ENCODE assay signal across 15 cellular contexts in genomic region chr3:139764936-139765335, GRCh38.
DNase-seq lines count a peak whose midpoint lies in the region; ATAC-seq and TF ChIP-seq lines count a peak whose summit lies in the region.
"Had no signal": no experiment of that assay in that cellular context is flagged by ENCODE, and none has a peak within 500 bp of the region (broad histone marks: within the 10 kb centered on the region; RNA-seq: fewer than 3 reads in every experiment).

No MANE protein-coding gene starts in this region.

- CTCF ChIA-PET in activated CD4-positive, alpha-beta memory T cell treated with anti-CD3 and anti-CD28 coated beads, Interleukin-2, amount 10 ng/mL, durations not matched to agents 7 days and 5 days (lab: Charles Lee), result no interaction called here

- no peak overlapping the region for H3K4me3 Mint-ChIP-seq in activated CD4-positive, alpha-beta memory T cell treated with anti-CD3 and anti-CD28 coated beads, Interleukin-2, amount 10 ng/mL, durations not matched to agents 7 days and 5 days
- H3K4me3 Mint-ChIP-seq in H9, result no peak overlapping the region
- no peak overlapping the region for H3K4me3 Mint-ChIP-seq in stimulated activated naive B cell treated with anti-CD40 and anti-IgM and Interleukin-4, amounts not matched to agents 10 μg/mL and 1 μg/mL and 100 μg/mL, for 72 hours
- H3K4me3 Mint-ChIP-seq: CD4-positive, CD25-positive, alpha-beta regulatory T cell; immature natural killer cell had no signal

- no peak overlapping the region for H2BK12ac ChIP-seq in H9 (ENCODE audit: insufficient read length, low read depth, low read length)

- H4K20me1 ChIP-seq in H9 (ENCODE audit: control insufficient read depth, insufficient read depth, insufficient read length), result no peaks in the 10 kb centered on the region

- no peak overlapping the region for H2BK15ac ChIP-seq in H9 (ENCODE audit: low read depth, low read length)

- H3K4me1 ChIP-seq in H9 (ENCODE audit: insufficient read depth, low read length), result no peaks in the 10 kb centered on the region

- H4K8ac ChIP-seq in H9 (replicated peaks; ENCODE audit: insufficient read length, low read depth, low read length), result no peak overlapping the region

- POLR2A ChIA-PET in activated CD4-positive, alpha-beta memory T cell treated with anti-CD3 and anti-CD28 coated beads, Interleukin-2, amount 10 ng/mL, durations not matched to agents 7 days and 5 days (lab: Charles Lee), result interaction anchor here (1.0 kb wide), 1 partner anchor 24 kb away, joined by 4 read pairs; no protein-coding TSS in a partner anchor

- no peak overlapping the region for H3K23ac ChIP-seq in H9 (ENCODE audit: insufficient read length, low read depth, low read length)

- no peaks in the 10 kb centered on the region for H3K9me3 ChIP-seq in H9 (ENCODE audit: control insufficient read depth, low read depth, low read length)

- H3K9ac ChIP-seq in H9 (ENCODE audit: extremely low read depth, insufficient read length, low read length), result no peak overlapping the region

- DNase-seq in Daoy (ENCODE audit: low read depth) (peak; percentile 95), RKO (ENCODE audit: low spot score) (peak; percentile 40), epithelial cell of prostate (ENCODE audit: low read depth, low spot score) (peak; percentile 24), non-pigmented ciliary epithelial cell (ENCODE audit: low read depth) (peak; percentile 95), H9 (no peak)
- DNase-seq in activated CD4-positive, alpha-beta memory T cell treated with anti-CD3 and anti-CD28 coated beads, Interleukin-2, amount 10 ng/mL, durations not matched to agents 7 days and 5 days, result no peak
- DNase-seq in stimulated activated naive B cell treated with anti-CD40 and anti-IgM and Interleukin-4, amounts not matched to agents 10 μg/mL and 1 μg/mL and 100 μg/mL, for 72 hours, result no peak
- DNase-seq: CD4-positive, CD25-positive, alpha-beta regulatory T cell; central memory CD4-positive, alpha-beta T cell; immature natural killer cell; NCI-H526; stimulated activated CD4-positive, alpha-beta T cell treated with anti-CD3 and anti-CD28 coated beads, Interleukin-2, amount 100 ng/mL, for 24 hours; T-helper 9 cell had no signal

- H3K27ac ChIP-seq in epithelial cell of prostate, result no peak overlapping the region
- H3K27ac ChIP-seq in H9 (ENCODE audit: insufficient read length, low read depth, low read length), result no peak overlapping the region

- H2AK5ac ChIP-seq in H9 (ENCODE audit: insufficient read length, low read length), result no peak overlapping the region

- H3K23me2 ChIP-seq in H9 (ENCODE audit: insufficient read length, low read depth, low read length, poor library complexity, severe bottlenecking), result no peaks in the 10 kb centered on the region

- H3K4me2 ChIP-seq in H9 (ENCODE audit: insufficient read depth, insufficient read length, low read length), result no peak overlapping the region

- no CpG with 5 or more reads among the region's 3 CpGs for WGBS in H9 (ENCODE audit: extremely low coverage, insufficient read length, low lambda C conversion rate)

- TF ChIP-seq CTCF in H9 (conservative IDR thresholded peaks at IDR 0.05), result no peak

- no peak overlapping the region for H3K56ac ChIP-seq in H9 (ENCODE audit: insufficient read length, low read depth, low read length)

- H3K14ac ChIP-seq in H9 (ENCODE audit: insufficient read depth, low read length), result no peak overlapping the region

- no peaks in the 10 kb centered on the region for H3K79me2 ChIP-seq in H9 (ENCODE audit: insufficient read depth, low read length)

- H2BK120ac ChIP-seq in H9 (ENCODE audit: low read depth, low read length, poor library complexity, severe bottlenecking), result no peak overlapping the region

- H2AFZ ChIP-seq in H9 (ENCODE audit: low read length), result no peak overlapping the region

- no peak overlapping the region for H3K27ac Mint-ChIP-seq in activated CD4-positive, alpha-beta memory T cell treated with anti-CD3 and anti-CD28 coated beads, Interleukin-2, amount 10 ng/mL, durations not matched to agents 7 days and 5 days
- no peak overlapping the region for H3K27ac Mint-ChIP-seq in H9
- no peak overlapping the region for H3K27ac Mint-ChIP-seq in stimulated activated naive B cell treated with anti-CD40 and anti-IgM and Interleukin-4, amounts not matched to agents 10 μg/mL and 1 μg/mL and 100 μg/mL, for 72 hours
- H3K27ac Mint-ChIP-seq: activated T-helper 2 cell treated with anti-CD3 and anti-CD28 coated beads, Interferon-gamma antibody, Interleukin-2, Interleukin-4, amounts not matched to agents 10 μg/mL and 5 μg/mL and 100 μg/mL, durations not matched to agents 14 hours and 24 hours and 36 hours; CD4-positive, CD25-positive, alpha-beta regulatory T cell; immature natural killer cell had no signal

- H4K91ac ChIP-seq in H9 (ENCODE audit: insufficient read length, low read depth, low read length), result no peak overlapping the region

- H3K36me3 Mint-ChIP-seq in activated CD4-positive, alpha-beta memory T cell treated with anti-CD3 and anti-CD28 coated beads, Interleukin-2, amount 10 ng/mL, durations not matched to agents 7 days and 5 days (ENCODE audit: low read depth), result no peaks in the 10 kb centered on the region
- no peaks in the 10 kb centered on the region for H3K36me3 Mint-ChIP-seq in H9 (ENCODE audit: insufficient read depth in 1 of 3, low read depth in 3 of 3)
- no peaks in the 10 kb centered on the region for H3K36me3 Mint-ChIP-seq in stimulated activated naive B cell treated with anti-CD40 and anti-IgM and Interleukin-4, amounts not matched to agents 10 μg/mL and 1 μg/mL and 100 μg/mL, for 72 hours
- H3K36me3 Mint-ChIP-seq: CD4-positive, CD25-positive, alpha-beta regulatory T cell; immature natural killer cell had no signal

- no peak overlapping the region for H3K4ac ChIP-seq in H9 (ENCODE audit: low read depth, low read length)

- no peak overlapping the region for H2BK5ac ChIP-seq in H9 (ENCODE audit: insufficient read length, low read length)

- H3K9me3 Mint-ChIP-seq in activated CD4-positive, alpha-beta memory T cell treated with anti-CD3 and anti-CD28 coated beads, Interleukin-2, amount 10 ng/mL, durations not matched to agents 7 days and 5 days, result no peaks in the 10 kb centered on the region
- H3K9me3 Mint-ChIP-seq in H9, result no peaks in the 10 kb centered on the region
- no peaks in the 10 kb centered on the region for H3K9me3 Mint-ChIP-seq in stimulated activated naive B cell treated with anti-CD40 and anti-IgM and Interleukin-4, amounts not matched to agents 10 μg/mL and 1 μg/mL and 100 μg/mL, for 72 hours
- H3K9me3 Mint-ChIP-seq: activated T-helper 2 cell treated with anti-CD3 and anti-CD28 coated beads, Interferon-gamma antibody, Interleukin-2, Interleukin-4, amounts not matched to agents 10 μg/mL and 5 μg/mL and 100 μg/mL, durations not matched to agents 14 hours and 24 hours and 36 hours had no signal

- H3K79me1 ChIP-seq in H9 (ENCODE audit: insufficient read depth, low read depth, low read length, poor library complexity, severe bottlenecking), result no peaks in the 10 kb centered on the region

- no peak overlapping the region for H4K5ac ChIP-seq in H9 (ENCODE audit: insufficient read length, low read depth, low read length)

- no peak overlapping the region for H3K18ac ChIP-seq in H9 (ENCODE audit: insufficient read length, low read depth, low read length)

- H2BK20ac ChIP-seq in H9 (ENCODE audit: low read depth, low read length, poor library complexity, severe bottlenecking), result no peak overlapping the region

- no peaks in the 10 kb centered on the region for H3K27me3 ChIP-seq in H9 (ENCODE audit: insufficient read depth, low read length)

- no peaks in the 10 kb centered on the region for H3K27me3 Mint-ChIP-seq in activated CD4-positive, alpha-beta memory T cell treated with anti-CD3 and anti-CD28 coated beads, Interleukin-2, amount 10 ng/mL, durations not matched to agents 7 days and 5 days
- no peaks in the 10 kb centered on the region; the same call in 1 of the 2 replicates for H3K27me3 Mint-ChIP-seq in H9 (ENCODE audit: low read depth)
- H3K27me3 Mint-ChIP-seq in stimulated activated naive B cell treated with anti-CD40 and anti-IgM and Interleukin-4, amounts not matched to agents 10 μg/mL and 1 μg/mL and 100 μg/mL, for 72 hours, result peaks cover 0 to 3% of the 10 kb centered on the region in 2 donors
- H3K27me3 Mint-ChIP-seq: CD4-positive, CD25-positive, alpha-beta regulatory T cell had no signal

- H3K4me1 Mint-ChIP-seq in activated CD4-positive, alpha-beta memory T cell treated with anti-CD3 and anti-CD28 coated beads, Interleukin-2, amount 10 ng/mL, durations not matched to agents 7 days and 5 days, result no peaks in the 10 kb centered on the region
- no peaks in the 10 kb centered on the region for H3K4me1 Mint-ChIP-seq in H9
- no peaks in the 10 kb centered on the region for H3K4me1 Mint-ChIP-seq in stimulated activated naive B cell treated with anti-CD40 and anti-IgM and Interleukin-4, amounts not matched to agents 10 μg/mL and 1 μg/mL and 100 μg/mL, for 72 hours
- H3K4me1 Mint-ChIP-seq: immature natural killer cell had no signal

- no peak for ATAC-seq in stimulated activated naive B cell treated with anti-CD40 and anti-IgM and Interleukin-4, amounts not matched to agents 10 μg/mL and 1 μg/mL and 100 μg/mL, for 72 hours (replicated peaks)
- no peak for ATAC-seq in GM18517 (IDR thresholded peaks at IDR 0.05; ENCODE audit: unreplicated experiment)

- no peak overlapping the region for H3T11ph ChIP-seq in H9 (ENCODE audit: low read length)

Comparison
In these comparisons a context has a peak if more than half of its experiments do, and no peak if none do; other contexts are left out.
1. DNase-seq: peak in Daoy (single experiment), RKO (single experiment), epithelial cell of prostate (single experiment) and non-pigmented ciliary epithelial cell (single experiment); none in activated CD4-positive, alpha-beta memory T cell treated with anti-CD3 and anti-CD28 coated beads, Interleukin-2, amount 10 ng/mL, durations not matched to agents 7 days and 5 days (single experiment), H9 (single experiment) and stimulated activated naive B cell treated with anti-CD40 and anti-IgM and Interleukin-4, amounts not matched to agents 10 μg/mL and 1 μg/mL and 100 μg/mL, for 72 hours (single experiment).